In genomic region chr7:25353191-25353590, GRCh38 we compare ENCODE assay signal across 1 cellular context.
TF ChIP-seq lines count a peak whose summit lies in the region.

No MANE protein-coding gene starts in this region.

TF ChIP-seq in SK-N-SH treated with all-trans-retinoic acid at 6 μM for 48 hours, 23 proteins besides CTCF, POLR2A, EP300 and RAD21 (continued from another document):
- TF ChIP-seq, protein P1, sequence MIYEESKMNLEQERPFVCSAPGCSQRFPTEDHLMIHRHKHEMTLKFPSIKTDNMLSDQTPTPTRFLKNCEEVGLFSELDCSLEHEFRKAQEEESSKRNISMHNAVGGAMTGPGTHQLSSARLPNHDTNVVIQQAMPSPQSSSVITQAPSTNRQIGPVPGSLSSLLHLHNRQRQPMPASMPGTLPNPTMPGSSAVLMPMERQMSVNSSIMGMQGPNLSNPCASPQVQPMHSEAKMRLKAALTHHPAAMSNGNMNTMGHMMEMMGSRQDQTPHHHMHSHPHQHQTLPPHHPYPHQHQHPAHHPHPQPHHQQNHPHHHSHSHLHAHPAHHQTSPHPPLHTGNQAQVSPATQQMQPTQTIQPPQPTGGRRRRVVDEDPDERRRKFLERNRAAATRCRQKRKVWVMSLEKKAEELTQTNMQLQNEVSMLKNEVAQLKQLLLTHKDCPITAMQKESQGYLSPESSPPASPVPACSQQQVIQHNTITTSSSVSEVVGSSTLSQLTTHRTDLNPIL (CRISPR knock-in tag; IDR thresholded peaks at IDR 0.05; ENCODE audit: low read depth) = no peak
- TF ChIP-seq CSDC2 (CRISPR knock-in tag; IDR thresholded peaks at IDR 0.05) (no peak), ZNF8 (CRISPR knock-in tag; IDR thresholded peaks at IDR 0.05) (no peak)
